29 cellular contexts compared by ENCODE assay signal in genomic region chr21:41961753-41962152, GRCh38.
DNase-seq lines count a peak whose midpoint lies in the region; ATAC-seq and TF ChIP-seq lines count a peak whose summit lies in the region.
"Had no signal": no experiment of that assay in that cellular context is flagged by ENCODE, and none has a peak within 500 bp of the region (broad histone marks: within the 10 kb centered on the region; RNA-seq: fewer than 3 reads in every experiment).

No MANE protein-coding gene starts in this region.

- peaks cover 21 to 37% of the 10 kb centered on the region in 2 donors for H3K4me1 Mint-ChIP-seq in stimulated activated naive B cell treated with anti-CD40 and anti-IgM and Interleukin-4, amounts not matched to agents 10 μg/mL and 1 μg/mL and 100 μg/mL, for 72 hours

- H3K9me3 Mint-ChIP-seq in stimulated activated naive B cell treated with anti-CD40 and anti-IgM and Interleukin-4, amounts not matched to agents 10 μg/mL and 1 μg/mL and 100 μg/mL, for 72 hours: no peaks in the 10 kb centered on the region
- H3K9me3 Mint-ChIP-seq: CD8-positive, alpha-beta memory T cell; neural crest cell; stimulated activated naive CD8-positive, alpha-beta T cell treated with anti-CD3 and anti-CD28 coated beads, Interleukin-15, Interleukin-2, amounts not matched to agents 100 ng/mL and 50 ng/mL, for 24 hours had no signal

- no peak for TF ChIP-seq CTCF in OCI-LY1 (IDR thresholded peaks at IDR 0.05; ENCODE audit: low read length)

- H3K4me1 ChIP-seq in OCI-LY1 (ENCODE audit: insufficient read depth, low read length, severe bottlenecking): peaks cover 29% of the 10 kb centered on the region
- H3K4me1 ChIP-seq: colonic mucosa had no signal

- H3F3A ChIP-seq in OCI-LY1 (ENCODE audit: insufficient read depth, low read length): no peaks in the 10 kb centered on the region

- H3K27me3 Mint-ChIP-seq in stimulated activated naive B cell treated with anti-CD40 and anti-IgM and Interleukin-4, amounts not matched to agents 10 μg/mL and 1 μg/mL and 100 μg/mL, for 72 hours: peaks cover 31 to 35% of the 10 kb centered on the region in 2 donors

- DNase-seq in activated effector memory CD4-positive, alpha-beta T cell treated with anti-CD3 and anti-CD28 coated beads, Interleukin-2, amount 50 U/mL, for 16 hours: peak; percentile 50
- no peak for DNase-seq in activated effector memory CD4-positive, alpha-beta T cell treated with Interleukin-2 at 50 U/mL for 16 hours
- DNase-seq in epithelial cell of prostate (ENCODE audit: low read depth, low spot score) (no peak), SIG-M5 (lab: John Stamatoyannopoulos, UW) (no peak), AML-193 (lab: John Stamatoyannopoulos, UW) (no peak)
- DNase-seq in stimulated activated naive B cell treated with anti-CD40 and anti-IgM and Interleukin-4, amounts not matched to agents 10 μg/mL and 1 μg/mL and 100 μg/mL, for 72 hours: no peak
- DNase-seq: 8988T; activated CD4-positive, alpha-beta T cell treated with anti-CD3 and anti-CD28 coated beads for 4 hours; activated naive CD4-positive, alpha-beta T cell treated with anti-CD3 and anti-CD28 coated beads, Interleukin-2, amount 50 U/mL, for 16 hours; CD8-positive, alpha-beta memory T cell; colonic mucosa; DMS 273 treated with DMSO at 0.1 percent for 48 hours; effector CD8-positive, alpha-beta T cell; foreskin fibroblast; heart left ventricle; lower lobe of right lung; NCI-H1417 treated with DMSO at 0.1 percent for 48 hours; NCI-H2081 treated with DMSO at 0.1 percent for 48 hours; NCI-H345; NCI-H748 treated with DMSO at 0.1 percent for 48 hours; T-helper 2 cell had no signal

- H3K9me3 ChIP-seq in OCI-LY1 (ENCODE audit: low read length): no peaks in the 10 kb centered on the region
- H3K9me3 ChIP-seq: colonic mucosa, heart left ventricle, lower lobe of right lung, prostate gland had no signal

- no peaks in the 10 kb centered on the region for H3K9me2 ChIP-seq in OCI-LY1 (ENCODE audit: low read depth, low read length)

- peak; percentile 49 to 55 for ATAC-seq in stimulated activated naive B cell treated with anti-CD40 and anti-IgM and Interleukin-4, amounts not matched to agents 10 μg/mL and 1 μg/mL and 100 μg/mL, for 72 hours (replicated peaks)
- ATAC-seq in GM19023 (IDR thresholded peaks at IDR 0.05; ENCODE audit: unreplicated experiment): no peak
- ATAC-seq: esophagus mucosa, K562, lower lobe of right lung, SK-N-SH treated with all-trans-retinoic acid at 6 μM for 48 hours had no signal

- H3K4me3 ChIP-seq in OCI-LY1 (ENCODE audit: low read depth, low read length, poor library complexity, severe bottlenecking): no peak overlapping the region
- H3K4me3 ChIP-seq: colonic mucosa, heart left ventricle, K562, lower lobe of right lung, prostate gland had no signal

- H3K9ac ChIP-seq in OCI-LY1 (ENCODE audit: low read length): no peak overlapping the region

- H3K36me3 ChIP-seq in OCI-LY1 (ENCODE audit: insufficient read depth, low read length): no peaks in the 10 kb centered on the region
- H3K36me3 ChIP-seq: colonic mucosa, heart left ventricle, lower lobe of right lung, prostate gland had no signal

- H3K27ac Mint-ChIP-seq in stimulated activated naive B cell treated with anti-CD40 and anti-IgM and Interleukin-4, amounts not matched to agents 10 μg/mL and 1 μg/mL and 100 μg/mL, for 72 hours: no peak overlapping the region
- H3K27ac Mint-ChIP-seq: CD8-positive, alpha-beta memory T cell; stimulated activated naive CD8-positive, alpha-beta T cell treated with anti-CD3 and anti-CD28 coated beads, Interleukin-15, Interleukin-2, amounts not matched to agents 100 ng/mL and 50 ng/mL, for 24 hours had no signal

- peak overlapping the region; percentile 17; the same call in 1 of the 2 replicates for H3K4me2 ChIP-seq in OCI-LY1 (ENCODE audit: low read length)

- no peak overlapping the region for H2AFZ ChIP-seq in OCI-LY1 (ENCODE audit: low read length)

- no peaks in the 10 kb centered on the region for H3K79me2 ChIP-seq in OCI-LY1 (ENCODE audit: insufficient read depth, low read length)

- H3K4me3 Mint-ChIP-seq in stimulated activated naive B cell treated with anti-CD40 and anti-IgM and Interleukin-4, amounts not matched to agents 10 μg/mL and 1 μg/mL and 100 μg/mL, for 72 hours: peak overlapping the region in 1 of 2 donors; percentile 10
- H3K4me3 Mint-ChIP-seq: CD8-positive, alpha-beta memory T cell; neural crest cell; stimulated activated naive CD8-positive, alpha-beta T cell treated with anti-CD3 and anti-CD28 coated beads, Interleukin-15, Interleukin-2, amounts not matched to agents 100 ng/mL and 50 ng/mL, for 24 hours had no signal

- no peak overlapping the region for H3K27ac ChIP-seq in OCI-LY1 (ENCODE audit: low read depth, low read length, poor library complexity, severe bottlenecking)
- peak overlapping the region; percentile 83 for H3K27ac ChIP-seq in epithelial cell of prostate
- H3K27ac ChIP-seq: colonic mucosa, heart left ventricle, lower lobe of right lung, prostate gland had no signal

- peaks cover 0 to 2% of the 10 kb centered on the region in 2 donors for H3K36me3 Mint-ChIP-seq in stimulated activated naive B cell treated with anti-CD40 and anti-IgM and Interleukin-4, amounts not matched to agents 10 μg/mL and 1 μg/mL and 100 μg/mL, for 72 hours
- H3K36me3 Mint-ChIP-seq: CD8-positive, alpha-beta memory T cell had no signal

- H3K27me3 ChIP-seq in OCI-LY1 (ENCODE audit: insufficient read depth, low read length): 0 out of 2 replicates have a peak, but pooled peaks cover 11% of the 10 kb centered on the region
- H3K27me3 ChIP-seq: colonic mucosa had no signal

- H4K20me1 ChIP-seq in OCI-LY1 (ENCODE audit: insufficient read depth, low read length): no peaks in the 10 kb centered on the region
